8 cellular contexts compared by ENCODE assay signal in genomic region chr3:43638594-43639447, GRCh38. TPM values are rescaled to one million over a fixed set of nuclear protein-coding genes. Genes with fewer than 3 reads are reported as not detected.
DNase-seq lines count a peak whose midpoint lies in the region; ATAC-seq and TF ChIP-seq lines count a peak whose summit lies in the region.

No MANE protein-coding gene starts in this region.

- intact Hi-C loops in ascending aorta (cut with DNase I), result no loop called here

- H3K36me3 ChIP-seq in upper lobe of left lung, result no peaks in the 10 kb centered on the region
- H3K36me3 ChIP-seq in ascending aorta, result no peaks in the 10 kb centered on the region

- TF ChIP-seq EP300 in upper lobe of left lung (IDR thresholded peaks at IDR 0.05), result no peak

- WGBS in upper lobe of left lung, 2 donors, result 38 to 54% methylated on average over 8 to 9 of the region's 9 CpGs

- H3K27me3 ChIP-seq in upper lobe of left lung (no peaks in the 10 kb centered on the region), ascending aorta (no peaks in the 10 kb centered on the region)

- TF ChIP-seq CTCF in GM13976 (IDR thresholded peaks at IDR 0.05; ENCODE audit: borderline replicate concordance, control extremely low read depth, extremely low read depth, insufficient read depth, missing control alignments), result peak; percentile 20
- peak; percentile 17 for TF ChIP-seq CTCF in fibroblast of mammary gland (conservative IDR thresholded peaks at IDR 0.05; ENCODE audit: control insufficient read depth, insufficient read depth, low read depth, low read length)
- TF ChIP-seq CTCF in upper lobe of left lung (IDR thresholded peaks at IDR 0.05), result peak in 1 of 6 experiments; percentile 24
- no peak for TF ChIP-seq CTCF in ascending aorta (IDR thresholded peaks at IDR 0.05)

- peak; percentile 71 for ATAC-seq in HG03354 (IDR thresholded peaks at IDR 0.05; ENCODE audit: poor library complexity, severe bottlenecking, unreplicated experiment)
- ATAC-seq in upper lobe of left lung (ENCODE audit: low FRiP score in 2 of 2), result peak; percentile 48 to 86
- no peak for ATAC-seq in GM18873 (IDR thresholded peaks at IDR 0.05; ENCODE audit: low FRiP score, unreplicated experiment)
- ATAC-seq in GM19023 (IDR thresholded peaks at IDR 0.05; ENCODE audit: unreplicated experiment), result no peak

- DNase-seq in GM13976 (ENCODE audit: low spot score) (peak; percentile 31), T1000 (lab: John Stamatoyannopoulos, UW) (peak; percentile 8), fibroblast of mammary gland (ENCODE audit: low read depth) (no peak), upper lobe of left lung (peak in 1 of 2 donors; percentile 77), ascending aorta (ENCODE audit: low spot score in 2 of 2) (no peak)

- no peaks in the 10 kb centered on the region for H3K9me3 ChIP-seq in upper lobe of left lung
- no peaks in the 10 kb centered on the region for H3K9me3 ChIP-seq in ascending aorta

- H3K27ac ChIP-seq in upper lobe of left lung (peak overlapping the region in 1 of 4 donors; percentile 65), ascending aorta (no peak overlapping the region)

- no peak for TF ChIP-seq POLR2A in upper lobe of left lung (IDR thresholded peaks at IDR 0.05)

- H3K4me1 ChIP-seq in upper lobe of left lung (peaks cover 0 to 6% (median 0%) of the 10 kb centered on the region in 4 donors), ascending aorta (peaks cover 0 to 8% of the 10 kb centered on the region in 2 donors)

- in situ Hi-C loops in GM13976 (cut with MboI; ENCODE audit: low sequenced_read_pairs, unreplicated experiment), result no loop called here

- no peak overlapping the region for H3K4me3 ChIP-seq in fibroblast of mammary gland (ENCODE audit: control insufficient read depth, low read depth, low read length)
- no peak overlapping the region for H3K4me3 ChIP-seq in upper lobe of left lung
- H3K4me3 ChIP-seq in ascending aorta, result no peak overlapping the region

RNA-seq across cellular contexts. Expression of gene ANO10, which starts 17.0 kb away (rescaled TPM):
- total RNA-seq in upper lobe of left lung (10 to 100 TPM; 12.9 to 27.2 (median 18.3) TPM), ascending aorta (24.9 TPM)

RNA-seq across cellular contexts. Expression of gene ABHD5, which starts 51.9 kb away (rescaled TPM):
- total RNA-seq in upper lobe of left lung (10 to 100 TPM; 35.6 to 42.6 (median 37.4) TPM), ascending aorta (5.3 TPM)

Comparison
In these comparisons a context has a peak if more than half of its experiments do, and no peak if none do; other contexts are left out.
1. DNase-seq: peak in GM13976 (single experiment) and T1000 (single experiment); none in fibroblast of mammary gland (single experiment) and ascending aorta (0 of 2).
2. CTCF ChIP-seq: peak in GM13976 (single experiment) and fibroblast of mammary gland (single experiment); none in ascending aorta (0 of 3).
3. ATAC-seq: peak in HG03354 (single experiment) and upper lobe of left lung (2 of 2); none in GM18873 (single experiment) and GM19023 (single experiment).